26 cellular contexts compared by ENCODE assay signal in genomic region chr3:13545952-13546454, GRCh38. TPM values are rescaled to one million over a fixed set of nuclear protein-coding genes. Genes with fewer than 3 reads are reported as not detected.
A peak's percentile ranks its signal among the peaks of the same experiment; 100 is the strongest.
DNase-seq lines count a peak whose midpoint lies in the region; ATAC-seq and TF ChIP-seq lines count a peak whose summit lies in the region.
"Had no signal": no experiment of that assay in that cellular context is flagged by ENCODE, and none has a peak within 500 bp of the region (broad histone marks: within the 10 kb centered on the region; RNA-seq: fewer than 3 reads in every experiment).

No MANE protein-coding gene starts in this region.

- H3K27me3 ChIP-seq in GM23248 (replicated peaks; ENCODE audit: insufficient read depth): no peaks in the 10 kb centered on the region
- no peaks in the 10 kb centered on the region for H3K27me3 ChIP-seq in Loucy (ENCODE audit: insufficient read depth, low read length, poor library complexity, severe bottlenecking)
- H3K27me3 ChIP-seq in hepatocyte: no peaks in the 10 kb centered on the region
- peaks cover 16 to 25% (median 18%) of the 10 kb centered on the region in 3 donors for H3K27me3 ChIP-seq in skeletal muscle tissue (ENCODE audit: control insufficient read depth in 3 of 3, insufficient read depth in 3 of 3, low read length in 3 of 3)
- H3K27me3 ChIP-seq: foreskin keratinocyte had no signal

- no peak overlapping the region for H3K4me3 Mint-ChIP-seq in T-helper 17 cell
- H3K4me3 Mint-ChIP-seq: activated B cell treated with CpG ODN at 0.5 μM for 24 hours; activated naive CD8-positive, alpha-beta T cell treated with anti-CD3 and anti-CD28 coated beads for 36 hours; activated T-helper 17 cell treated with anti-CD3 and anti-CD28 coated beads, Interleukin-2, amount 50 U/mL, for 72 hours; CD14-positive monocyte had no signal

- H3K27ac ChIP-seq in GM23248 (0 out of 2 replicates have a peak overlapping the region, but pooled peaks have one; percentile 37), hepatocyte (peak overlapping the region; percentile 74), skeletal muscle tissue (ENCODE audit: low read depth, low read length) (peak overlapping the region; percentile 75)
- H3K27ac ChIP-seq: body of pancreas had no signal

- H3K4me3 ChIP-seq in GM23248 (no peak overlapping the region), Loucy (ENCODE audit: low read length, poor library complexity, severe bottlenecking) (no peak overlapping the region), hepatocyte (no peak overlapping the region), skeletal muscle tissue (ENCODE audit: low read length in 3 of 3) (no peak overlapping the region)
- H3K4me3 ChIP-seq: body of pancreas, GM12878 had no signal

- in situ Hi-C loops in GM23248 (cut with MboI): no loop called here

- TF ChIP-seq CTCF in Loucy (conservative IDR thresholded peaks at IDR 0.05; ENCODE audit: low read length) (no peak), hepatocyte (IDR thresholded peaks at IDR 0.05; ENCODE audit: poor library complexity) (no peak)

- no peak for DNase-seq in GM23248
- no peak for DNase-seq in hepatocyte (ENCODE audit: low spot score)
- DNase-seq in NCI-H2196 (lab: John Stamatoyannopoulos, UW; ENCODE audit: unreplicated experiment): no peak
- no peak for DNase-seq in T-helper 17 cell
- no peak for DNase-seq in GOT3 (lab: John Stamatoyannopoulos, UW)
- no peak for DNase-seq in NCI-H1436 (lab: John Stamatoyannopoulos, UW)
- DNase-seq: activated B cell treated with CpG ODN at 0.5 μM for 24 hours; activated CD4-positive, alpha-beta T cell treated with anti-CD3 and anti-CD28 coated beads, Interleukin-2, amount 50 U/mL, for 4 hours; activated CD8-positive, alpha-beta memory T cell treated with anti-CD3 and anti-CD28 coated beads, Interleukin-2, amount 50 U/mL, for 48 hours; activated naive CD8-positive, alpha-beta T cell treated with anti-CD3 and anti-CD28 coated beads for 36 hours; body of pancreas; effector CD4-positive, alpha-beta T cell; foreskin keratinocyte; hypothalamus; mammary epithelial cell; NCI-H1092 treated with DMSO at 0.1 percent for 48 hours; NCI-H2081; NCI-H774; stimulated activated CD4-positive, alpha-beta T cell treated with anti-CD3 and anti-CD28 coated beads, Interleukin-4, amount 100 ng/mL, for 4 hours; stimulated activated naive CD4-positive, alpha-beta T cell; T-helper 9 cell had no signal

- H3K79me2 ChIP-seq in GM23248 (ENCODE audit: insufficient read depth) (peaks cover 18% of the 10 kb centered on the region), Loucy (ENCODE audit: insufficient read depth, low read length) (no peaks in the 10 kb centered on the region), hepatocyte (no peaks in the 10 kb centered on the region)

- H3K4me1 ChIP-seq in GM23248 (ENCODE audit: insufficient read depth): peaks cover 67% of the 10 kb centered on the region
- H3K4me1 ChIP-seq in Loucy (ENCODE audit: insufficient read depth, low read length, poor library complexity, severe bottlenecking): peaks cover 31% of the 10 kb centered on the region
- H3K4me1 ChIP-seq in hepatocyte (ENCODE audit: insufficient read depth): peaks cover 14% of the 10 kb centered on the region
- H3K4me1 ChIP-seq in skeletal muscle tissue (ENCODE audit: control insufficient read depth in 3 of 3, insufficient read depth in 3 of 3, low read length in 3 of 3): peaks cover 4 to 16% (median 12%) of the 10 kb centered on the region in 3 donors

- H3F3A ChIP-seq in GM23248 (ENCODE audit: insufficient read depth) (peaks cover 35% of the 10 kb centered on the region), Loucy (ENCODE audit: low read depth) (no peaks in the 10 kb centered on the region)

- peaks cover 14% of the 10 kb centered on the region for H3K36me3 Mint-ChIP-seq in T-helper 17 cell (ENCODE audit: low read depth)

- no peak overlapping the region for H3K4me2 ChIP-seq in GM23248 (ENCODE audit: unreplicated experiment)
- H3K4me2 ChIP-seq in Loucy (ENCODE audit: low read depth, low read length, poor library complexity, severe bottlenecking): no peak overlapping the region
- no peak overlapping the region for H3K4me2 ChIP-seq in hepatocyte

- H2AFZ ChIP-seq in GM23248 (no peak overlapping the region), Loucy (ENCODE audit: low read length) (no peak overlapping the region), hepatocyte (no peak overlapping the region)

- H3K36me3 ChIP-seq in GM23248 (ENCODE audit: low read depth) (no peaks in the 10 kb centered on the region), Loucy (ENCODE audit: insufficient read depth, low read length) (no peaks in the 10 kb centered on the region), hepatocyte (replicated peaks; ENCODE audit: insufficient read depth, low read depth) (no peaks in the 10 kb centered on the region), skeletal muscle tissue (ENCODE audit: control insufficient read depth in 3 of 3, insufficient read depth in 3 of 3, low read length in 3 of 3) (no peaks in the 10 kb centered on the region)

- H3K27ac Mint-ChIP-seq in T-helper 17 cell: no peak overlapping the region
- H3K27ac Mint-ChIP-seq: activated B cell treated with CpG ODN at 0.5 μM for 24 hours; activated naive CD8-positive, alpha-beta T cell treated with anti-CD3 and anti-CD28 coated beads for 36 hours; activated T-helper 17 cell treated with anti-CD3 and anti-CD28 coated beads, Interleukin-2, amount 50 U/mL, for 72 hours had no signal

- H3K9me2 ChIP-seq in GM23248 (ENCODE audit: insufficient read depth) (no peaks in the 10 kb centered on the region), Loucy (replicated peaks; ENCODE audit: low read depth, low read length) (no peaks in the 10 kb centered on the region), hepatocyte (replicated peaks; ENCODE audit: insufficient read depth) (no peaks in the 10 kb centered on the region)

- ATAC-seq in T-helper 17 cell: no peak
- ATAC-seq: activated T-helper 17 cell treated with anti-CD3 and anti-CD28 coated beads, Interleukin-2, amount 50 U/mL, for 72 hours; body of pancreas; foreskin keratinocyte; GM12878 had no signal

- WGBS in GM23248 (ENCODE audit: low coverage in 1 of 2, low lambda C conversion rate in 2 of 2, missing lambda C conversion rate in 2 of 2), 2 experiments: 70 to 80% methylated on average over 9 of the region's 9 CpGs
- 83% methylated on average over 8 of the region's 9 CpGs for WGBS in hepatocyte (ENCODE audit: low lambda C conversion rate, missing lambda C conversion rate)

- no peaks in the 10 kb centered on the region for H4K20me1 ChIP-seq in GM23248 (ENCODE audit: insufficient read depth)
- no peaks in the 10 kb centered on the region for H4K20me1 ChIP-seq in Loucy (ENCODE audit: insufficient read depth, low read length, poor library complexity, severe bottlenecking)
- H4K20me1 ChIP-seq in hepatocyte (ENCODE audit: insufficient read depth, poor library complexity, severe bottlenecking): no peaks in the 10 kb centered on the region

- H3K9ac ChIP-seq in GM23248 (no peak overlapping the region), Loucy (ENCODE audit: low read depth, low read length, poor library complexity, severe bottlenecking) (peak overlapping the region; percentile 1), skeletal muscle tissue (ENCODE audit: low read depth in 1 of 3, low read length in 3 of 3) (no peak overlapping the region)

- peaks cover 22% of the 10 kb centered on the region for H3K4me1 Mint-ChIP-seq in T-helper 17 cell

- H3K27me3 Mint-ChIP-seq in T-helper 17 cell: peaks cover 45% of the 10 kb centered on the region

- no peaks in the 10 kb centered on the region for H3K9me3 ChIP-seq in GM23248 (ENCODE audit: low read depth)
- no peaks in the 10 kb centered on the region for H3K9me3 ChIP-seq in Loucy (ENCODE audit: insufficient read depth, low read depth, low read length)
- no peaks in the 10 kb centered on the region for H3K9me3 ChIP-seq in hepatocyte (ENCODE audit: low read depth)
- no peaks in the 10 kb centered on the region for H3K9me3 ChIP-seq in skeletal muscle tissue (ENCODE audit: control insufficient read depth in 3 of 3, low read length in 3 of 3)
- no peaks in the 10 kb centered on the region for H3K9me3 ChIP-seq in T-helper 17 cell (ENCODE audit: control insufficient read depth, low read length, poor library complexity, severe bottlenecking)
- H3K9me3 ChIP-seq: body of pancreas had no signal

RNA-seq across cellular contexts. Expression of gene FBLN2, which starts 2.9 kb away (rescaled TPM):
- total RNA-seq in GM23248 (2014; rRNA removed; shearing (Covaris generic)): 636 and 646 TPM in 2 replicates
- 447 and 468 TPM in 2 replicates for polyA plus RNA-seq in GM23248 (2016; fragmentation: Nextera tagmentation; extraction: Ambion mirVana)
- total RNA-seq in hepatocyte: 73.8 and 75.8 TPM in 2 replicates
- polyA plus RNA-seq in hepatocyte: 76.2 and 85.6 TPM in 2 replicates
- 35.5 TPM for total RNA-seq in skeletal muscle tissue
- 1 to 10 TPM in 1 of 2 donors, not detected in 1; 1.5 TPM for total RNA-seq in T-helper 17 cell
- polyA plus RNA-seq: CD14-positive monocyte had no signal

Comparison
In these comparisons a context has a peak if more than half of its experiments do, and no peak if none do; other contexts are left out.
1. RNA of gene FBLN2, which starts 2.9 kb away (total RNA-seq): 636 to 646 TPM in GM23248, 73.8 to 75.8 TPM in hepatocyte and 35.5 TPM in skeletal muscle tissue (single experiment); 1.5 TPM in T-helper 17 cell; every median in the first group is over 10 times any median in the second.
2. Peak in every context shown above with its lines, with median percentiles within 50 percentile points of each other: H3K27ac ChIP-seq.